13 cellular contexts compared by ENCODE assay signal in the genomic region with DNA sequence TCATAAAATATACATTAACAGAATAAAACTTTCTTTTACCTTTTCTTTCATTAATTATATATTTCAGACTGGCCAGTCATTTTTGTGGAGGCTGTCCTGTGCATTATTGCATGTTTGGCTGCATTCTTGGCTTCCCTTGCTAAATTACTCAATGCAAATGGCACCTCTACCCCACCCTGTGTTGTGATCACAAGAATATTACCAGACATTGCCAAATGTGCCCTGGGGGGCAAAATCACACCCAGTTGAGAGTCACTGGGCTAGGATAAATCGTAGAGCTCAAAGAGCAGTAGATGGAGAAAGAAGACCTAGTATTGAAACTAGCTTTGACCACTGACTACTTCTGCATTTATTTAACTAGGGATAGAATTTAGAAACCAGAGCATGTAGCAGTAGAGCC.
"Had no signal": no experiment of that assay in that cellular context is flagged by ENCODE, and none has a peak within 500 bp of the region (broad histone marks: within the 10 kb centered on the region; RNA-seq: fewer than 3 reads in every experiment).

No MANE protein-coding gene starts in this region.

- H2AFZ ChIP-seq: parathyroid adenoma had no signal

- H3K27ac Mint-ChIP-seq: activated CD4-positive, alpha-beta memory T cell treated with anti-CD3 and anti-CD28 coated beads for 36 hours; activated CD8-positive, alpha-beta memory T cell treated with anti-CD3 and anti-CD28 coated beads, Interleukin-2, amount 10 ng/mL, durations not matched to agents 7 days and 5 days; activated naive CD4-positive, alpha-beta T cell treated with anti-CD3 and anti-CD28 coated beads, Interleukin-2, amount 10 ng/mL, durations not matched to agents 7 days and 5 days; naive B cell; stimulated activated naive B cell treated with anti-CD40 and anti-IgM and Interleukin-4, amounts not matched to agents 10 μg/mL and 1 μg/mL and 100 μg/mL, for 72 hours had no signal

- H3K4me1 Mint-ChIP-seq: activated CD8-positive, alpha-beta memory T cell treated with anti-CD3 and anti-CD28 coated beads, Interleukin-2, amount 10 ng/mL, durations not matched to agents 7 days and 5 days; activated naive CD4-positive, alpha-beta T cell treated with anti-CD3 and anti-CD28 coated beads, Interleukin-2, amount 10 ng/mL, durations not matched to agents 7 days and 5 days; naive B cell; stimulated activated naive B cell treated with anti-CD40 and anti-IgM and Interleukin-4, amounts not matched to agents 10 μg/mL and 1 μg/mL and 100 μg/mL, for 72 hours had no signal

- H3K79me2 ChIP-seq: parathyroid adenoma had no signal

- H3K27me3 ChIP-seq: heart right ventricle, neutrophil, tibial artery had no signal

- DNase-seq: activated CD4-positive, alpha-beta memory T cell treated with anti-CD3 and anti-CD28 coated beads for 36 hours; activated CD8-positive, alpha-beta memory T cell treated with anti-CD3 and anti-CD28 coated beads, Interleukin-2, amount 10 ng/mL, durations not matched to agents 7 days and 5 days; activated naive CD4-positive, alpha-beta T cell treated with anti-CD3 and anti-CD28 coated beads, Interleukin-2, amount 10 ng/mL, durations not matched to agents 7 days and 5 days; activated T-cell treated with anti-CD3 and anti-CD28 coated beads, Interleukin-2, amount 50 U/mL, for 1 hour; naive B cell; stimulated activated CD4-positive, alpha-beta T cell treated with anti-CD3 and anti-CD28 coated beads, Interleukin-2, amount 100 ng/mL, for 48 hours; stimulated activated naive B cell treated with anti-CD40 and anti-IgM and Interleukin-4, amounts not matched to agents 10 μg/mL and 1 μg/mL and 100 μg/mL, for 72 hours; tibial artery; WERI-Rb-1 had no signal

- H3K4me3 Mint-ChIP-seq: activated CD4-positive, alpha-beta memory T cell treated with anti-CD3 and anti-CD28 coated beads for 36 hours; activated CD8-positive, alpha-beta memory T cell treated with anti-CD3 and anti-CD28 coated beads, Interleukin-2, amount 10 ng/mL, durations not matched to agents 7 days and 5 days; activated naive CD4-positive, alpha-beta T cell treated with anti-CD3 and anti-CD28 coated beads, Interleukin-2, amount 10 ng/mL, durations not matched to agents 7 days and 5 days; naive B cell; stimulated activated naive B cell treated with anti-CD40 and anti-IgM and Interleukin-4, amounts not matched to agents 10 μg/mL and 1 μg/mL and 100 μg/mL, for 72 hours had no signal

- H3K9ac ChIP-seq: parathyroid adenoma had no signal

- H3K36me3 Mint-ChIP-seq: activated CD4-positive, alpha-beta memory T cell treated with anti-CD3 and anti-CD28 coated beads for 36 hours; activated CD8-positive, alpha-beta memory T cell treated with anti-CD3 and anti-CD28 coated beads, Interleukin-2, amount 10 ng/mL, durations not matched to agents 7 days and 5 days; activated naive CD4-positive, alpha-beta T cell treated with anti-CD3 and anti-CD28 coated beads, Interleukin-2, amount 10 ng/mL, durations not matched to agents 7 days and 5 days; naive B cell; stimulated activated naive B cell treated with anti-CD40 and anti-IgM and Interleukin-4, amounts not matched to agents 10 μg/mL and 1 μg/mL and 100 μg/mL, for 72 hours had no signal

- H3K27me3 Mint-ChIP-seq: activated CD4-positive, alpha-beta memory T cell treated with anti-CD3 and anti-CD28 coated beads for 36 hours; activated CD8-positive, alpha-beta memory T cell treated with anti-CD3 and anti-CD28 coated beads, Interleukin-2, amount 10 ng/mL, durations not matched to agents 7 days and 5 days; activated naive CD4-positive, alpha-beta T cell treated with anti-CD3 and anti-CD28 coated beads, Interleukin-2, amount 10 ng/mL, durations not matched to agents 7 days and 5 days; naive B cell; stimulated activated naive B cell treated with anti-CD40 and anti-IgM and Interleukin-4, amounts not matched to agents 10 μg/mL and 1 μg/mL and 100 μg/mL, for 72 hours had no signal

- H3K9me3 ChIP-seq: heart right ventricle, neutrophil, tibial artery had no signal

- H3K4me1 ChIP-seq: heart right ventricle, parathyroid adenoma, tibial artery had no signal

- H3K36me3 ChIP-seq: heart right ventricle, neutrophil, tibial artery, WERI-Rb-1 had no signal

- H3K27ac ChIP-seq: heart right ventricle, neutrophil, parathyroid adenoma, tibial artery, WERI-Rb-1 had no signal

- H3K4me3 ChIP-seq: heart right ventricle, lung, tibial artery had no signal
